Comparison of ENCODE assay signal across 1 cellular context in the genomic region with DNA sequence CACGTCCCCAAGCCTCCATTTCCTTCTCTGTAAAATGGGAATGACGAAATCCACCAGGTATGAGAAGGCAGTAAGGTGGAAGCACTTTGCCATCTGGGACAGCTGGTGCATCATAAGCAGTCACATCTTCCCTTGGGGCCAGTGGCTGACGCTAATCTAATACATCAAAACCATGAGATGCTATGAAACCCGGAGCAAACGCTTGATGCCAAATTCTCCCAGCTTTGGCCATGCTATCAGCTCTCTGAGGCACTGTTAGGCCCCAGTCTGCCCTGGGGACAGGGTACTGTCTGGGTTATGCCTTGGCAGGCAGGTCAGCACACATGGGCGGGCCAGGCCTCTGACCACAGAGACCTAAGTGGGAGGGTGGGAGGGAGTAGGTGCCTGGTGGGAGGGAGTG.
TF ChIP-seq lines count a peak whose summit lies in the region.

No MANE protein-coding gene starts in this region.

TF ChIP-seq in GM23338, 12 proteins besides CTCF, POLR2A, EP300 and RAD21 (continued from another document):
- TF ChIP-seq, protein P1, sequence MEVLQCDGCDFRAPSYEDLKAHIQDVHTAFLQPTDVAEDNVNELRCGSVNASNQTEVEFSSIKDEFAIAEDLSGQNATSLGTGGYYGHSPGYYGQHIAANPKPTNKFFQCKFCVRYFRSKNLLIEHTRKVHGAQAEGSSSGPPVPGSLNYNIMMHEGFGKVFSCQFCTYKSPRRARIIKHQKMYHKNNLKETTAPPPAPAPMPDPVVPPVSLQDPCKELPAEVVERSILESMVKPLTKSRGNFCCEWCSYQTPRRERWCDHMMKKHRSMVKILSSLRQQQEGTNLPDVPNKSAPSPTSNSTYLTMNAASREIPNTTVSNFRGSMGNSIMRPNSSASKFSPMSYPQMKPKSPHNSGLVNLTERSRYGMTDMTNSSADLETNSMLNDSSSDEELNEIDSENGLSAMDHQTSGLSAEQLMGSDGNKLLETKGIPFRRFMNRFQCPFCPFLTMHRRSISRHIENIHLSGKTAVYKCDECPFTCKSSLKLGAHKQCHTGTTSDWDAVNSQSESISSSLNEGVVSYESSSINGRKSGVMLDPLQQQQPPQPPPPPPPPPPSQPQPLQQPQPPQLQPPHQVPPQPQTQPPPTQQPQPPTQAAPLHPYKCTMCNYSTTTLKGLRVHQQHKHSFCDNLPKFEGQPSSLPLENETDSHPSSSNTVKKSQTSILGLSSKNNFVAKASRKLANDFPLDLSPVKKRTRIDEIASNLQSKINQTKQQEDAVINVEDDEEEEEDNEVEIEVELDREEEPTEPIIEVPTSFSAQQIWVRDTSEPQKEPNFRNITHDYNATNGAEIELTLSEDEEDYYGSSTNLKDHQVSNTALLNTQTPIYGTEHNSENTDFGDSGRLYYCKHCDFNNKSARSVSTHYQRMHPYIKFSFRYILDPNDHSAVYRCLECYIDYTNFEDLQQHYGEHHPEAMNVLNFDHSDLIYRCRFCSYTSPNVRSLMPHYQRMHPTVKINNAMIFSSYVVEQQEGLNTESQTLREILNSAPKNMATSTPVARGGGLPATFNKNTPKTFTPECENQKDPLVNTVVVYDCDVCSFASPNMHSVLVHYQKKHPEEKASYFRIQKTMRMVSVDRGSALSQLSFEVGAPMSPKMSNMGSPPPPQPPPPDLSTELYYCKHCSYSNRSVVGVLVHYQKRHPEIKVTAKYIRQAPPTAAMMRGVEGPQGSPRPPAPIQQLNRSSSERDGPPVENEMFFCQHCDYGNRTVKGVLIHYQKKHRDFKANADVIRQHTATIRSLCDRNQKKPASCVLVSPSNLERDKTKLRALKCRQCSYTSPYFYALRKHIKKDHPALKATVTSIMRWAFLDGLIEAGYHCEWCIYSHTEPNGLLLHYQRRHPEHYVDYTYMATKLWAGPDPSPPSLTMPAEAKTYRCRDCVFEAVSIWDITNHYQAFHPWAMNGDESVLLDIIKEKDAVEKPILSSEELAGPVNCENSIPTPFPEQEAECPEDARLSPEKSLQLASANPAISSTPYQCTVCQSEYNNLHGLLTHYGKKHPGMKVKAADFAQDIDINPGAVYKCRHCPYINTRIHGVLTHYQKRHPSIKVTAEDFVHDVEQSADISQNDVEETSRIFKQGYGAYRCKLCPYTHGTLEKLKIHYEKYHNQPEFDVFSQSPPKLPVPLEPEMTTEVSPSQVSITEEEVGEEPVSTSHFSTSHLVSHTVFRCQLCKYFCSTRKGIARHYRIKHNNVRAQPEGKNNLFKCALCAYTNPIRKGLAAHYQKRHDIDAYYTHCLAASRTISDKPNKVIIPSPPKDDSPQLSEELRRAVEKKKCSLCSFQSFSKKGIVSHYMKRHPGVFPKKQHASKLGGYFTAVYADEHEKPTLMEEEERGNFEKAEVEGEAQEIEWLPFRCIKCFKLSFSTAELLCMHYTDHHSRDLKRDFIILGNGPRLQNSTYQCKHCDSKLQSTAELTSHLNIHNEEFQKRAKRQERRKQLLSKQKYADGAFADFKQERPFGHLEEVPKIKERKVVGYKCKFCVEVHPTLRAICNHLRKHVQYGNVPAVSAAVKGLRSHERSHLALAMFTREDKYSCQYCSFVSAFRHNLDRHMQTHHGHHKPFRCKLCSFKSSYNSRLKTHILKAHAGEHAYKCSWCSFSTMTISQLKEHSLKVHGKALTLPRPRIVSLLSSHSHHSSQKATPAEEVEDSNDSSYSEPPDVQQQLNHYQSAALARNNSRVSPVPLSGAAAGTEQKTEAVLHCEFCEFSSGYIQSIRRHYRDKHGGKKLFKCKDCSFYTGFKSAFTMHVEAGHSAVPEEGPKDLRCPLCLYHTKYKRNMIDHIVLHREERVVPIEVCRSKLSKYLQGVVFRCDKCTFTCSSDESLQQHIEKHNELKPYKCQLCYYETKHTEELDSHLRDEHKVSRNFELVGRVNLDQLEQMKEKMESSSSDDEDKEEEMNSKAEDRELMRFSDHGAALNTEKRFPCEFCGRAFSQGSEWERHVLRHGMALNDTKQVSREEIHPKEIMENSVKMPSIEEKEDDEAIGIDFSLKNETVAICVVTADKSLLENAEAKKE (CRISPR knock-in tag; IDR thresholded peaks at IDR 0.05) = no peak
- TF ChIP-seq ZNF331 (CRISPR knock-in tag; IDR thresholded peaks at IDR 0.05; ENCODE audit: low read depth) (no peak), POLR2AphosphoS5 (IDR thresholded peaks at IDR 0.05; ENCODE audit: low read depth) (no peak)
- TF ChIP-seq, protein P2, sequence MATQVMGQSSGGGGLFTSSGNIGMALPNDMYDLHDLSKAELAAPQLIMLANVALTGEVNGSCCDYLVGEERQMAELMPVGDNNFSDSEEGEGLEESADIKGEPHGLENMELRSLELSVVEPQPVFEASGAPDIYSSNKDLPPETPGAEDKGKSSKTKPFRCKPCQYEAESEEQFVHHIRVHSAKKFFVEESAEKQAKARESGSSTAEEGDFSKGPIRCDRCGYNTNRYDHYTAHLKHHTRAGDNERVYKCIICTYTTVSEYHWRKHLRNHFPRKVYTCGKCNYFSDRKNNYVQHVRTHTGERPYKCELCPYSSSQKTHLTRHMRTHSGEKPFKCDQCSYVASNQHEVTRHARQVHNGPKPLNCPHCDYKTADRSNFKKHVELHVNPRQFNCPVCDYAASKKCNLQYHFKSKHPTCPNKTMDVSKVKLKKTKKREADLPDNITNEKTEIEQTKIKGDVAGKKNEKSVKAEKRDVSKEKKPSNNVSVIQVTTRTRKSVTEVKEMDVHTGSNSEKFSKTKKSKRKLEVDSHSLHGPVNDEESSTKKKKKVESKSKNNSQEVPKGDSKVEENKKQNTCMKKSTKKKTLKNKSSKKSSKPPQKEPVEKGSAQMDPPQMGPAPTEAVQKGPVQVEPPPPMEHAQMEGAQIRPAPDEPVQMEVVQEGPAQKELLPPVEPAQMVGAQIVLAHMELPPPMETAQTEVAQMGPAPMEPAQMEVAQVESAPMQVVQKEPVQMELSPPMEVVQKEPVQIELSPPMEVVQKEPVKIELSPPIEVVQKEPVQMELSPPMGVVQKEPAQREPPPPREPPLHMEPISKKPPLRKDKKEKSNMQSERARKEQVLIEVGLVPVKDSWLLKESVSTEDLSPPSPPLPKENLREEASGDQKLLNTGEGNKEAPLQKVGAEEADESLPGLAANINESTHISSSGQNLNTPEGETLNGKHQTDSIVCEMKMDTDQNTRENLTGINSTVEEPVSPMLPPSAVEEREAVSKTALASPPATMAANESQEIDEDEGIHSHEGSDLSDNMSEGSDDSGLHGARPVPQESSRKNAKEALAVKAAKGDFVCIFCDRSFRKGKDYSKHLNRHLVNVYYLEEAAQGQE (IDR thresholded peaks at IDR 0.05; ENCODE audit: unreplicated experiment) = no peak
TF ChIP-seq in GM23338: peak in this region for 0.
